7 cellular contexts compared by ENCODE assay signal in the genomic region with DNA sequence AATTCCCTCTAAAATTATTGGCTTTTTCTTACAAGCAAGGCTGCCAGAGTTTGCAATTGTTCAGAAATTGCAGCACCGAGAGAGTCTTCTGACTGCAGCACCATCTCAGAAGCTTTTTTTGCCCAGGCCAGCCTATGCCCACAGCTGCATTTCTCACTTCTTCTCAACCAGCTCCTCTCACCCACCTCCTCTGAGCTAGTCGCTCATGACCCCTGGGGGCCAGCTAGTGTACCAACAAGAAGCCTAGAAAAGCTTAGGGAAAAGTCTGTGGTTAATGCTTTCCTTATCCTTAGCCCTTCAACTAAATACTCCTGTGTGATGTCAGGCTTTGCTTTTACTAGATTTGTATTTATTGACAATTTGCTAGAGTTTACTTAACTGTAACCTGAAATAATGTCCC.
DNase-seq lines count a peak whose midpoint lies in the region; ATAC-seq, FAIRE-seq and TF ChIP-seq lines count a peak whose summit lies in the region.

No MANE protein-coding gene starts in this region.

- no peak overlapping the region for H3K4me2 ChIP-seq in HepG2 (ENCODE audit: low read depth, low read length)

- no peak overlapping the region for H3K27ac Mint-ChIP-seq in immature natural killer cell

- H3K27me3 ChIP-seq in HepG2 (ENCODE audit: control insufficient read depth in 1 of 2, insufficient read depth in 2 of 2, low read length in 2 of 2): no peaks in the 10 kb centered on the region

- no peak for TF ChIP-seq POLR2A in H54 (IDR thresholded peaks at IDR 0.05; ENCODE audit: low read depth, low read length)
- no peak for TF ChIP-seq POLR2A in HepG2 (IDR thresholded peaks at IDR 0.05; ENCODE audit: insufficient read depth in 1 of 2, low read depth in 2 of 2, low read length in 2 of 2)

- peaks cover 10% of the 10 kb centered on the region for H3K4me1 ChIP-seq in HepG2 (ENCODE audit: insufficient read depth, low read length)

- peaks cover 0 to 3% (median 1%) of the 10 kb centered on the region in 6 donors for H3K9me3 Mint-ChIP-seq in immature natural killer cell

- intact Hi-C loops in HepG2 (cut with micrococcal nuclease; ENCODE audit: unreplicated experiment): loop anchor here (1.0 to 2.0 kb wide), 2 partner anchors 638 to 800 kb away; no protein-coding TSS in a partner anchor

- no peaks in the 10 kb centered on the region for H3K36me3 ChIP-seq in HepG2 (replicated peaks in 1 of 2; ENCODE audit: control insufficient read depth in 1 of 2, insufficient read depth in 2 of 2, low read length in 2 of 2)

- CTCF ChIA-PET in HepG2 (lab: Yijun Ruan, JAX; ENCODE audit: low intra/inter-chr PET ratio, low total read pairs): interaction anchor here (1.9 kb wide), 1 partner anchor 799 kb away, joined by 13 read pairs; no protein-coding TSS in a partner anchor

- no peak for TF ChIP-seq RAD21 in HepG2 (CRISPR knock-in tag; IDR thresholded peaks at IDR 0.05)

- H3K9me3 ChIP-seq in HepG2 (ENCODE audit: low read length): no peaks in the 10 kb centered on the region

- H3K79me2 ChIP-seq in HepG2 (ENCODE audit: insufficient read depth, low read length): no peaks in the 10 kb centered on the region

- no peak overlapping the region for H3K27ac ChIP-seq in HepG2 (ENCODE audit: extremely low read length, insufficient read depth, low read length)

- peaks cover 1 to 2% (median 2%) of the 10 kb centered on the region in 3 donors for H3K27me3 Mint-ChIP-seq in immature natural killer cell (ENCODE audit: low read depth in 3 of 3)

- no peak for FAIRE-seq in H54 (lab: Jason Lieb, UNC)
- peak; percentile 55 for FAIRE-seq in HepG2 (lab: Jason Lieb, UNC)

- POLR2A ChIA-PET in HepG2 (lab: Yijun Ruan, JAX): no interaction called here

- H3K4me3 Mint-ChIP-seq in immature natural killer cell: no peak overlapping the region

- H4K20me1 ChIP-seq in HepG2 (ENCODE audit: insufficient read depth, low read length): no peaks in the 10 kb centered on the region

- H3K36me3 Mint-ChIP-seq in immature natural killer cell: no peaks in the 10 kb centered on the region

- no peak overlapping the region for H3K9ac ChIP-seq in HepG2 (ENCODE audit: insufficient read depth, low read depth, low read length)

- in situ Hi-C loops in HepG2 (cut with HindIII; ENCODE audit: extremely low pct_ligation_motif_present, low pct_unique_long_range_greater_than_20kb): loop anchor here (5.0 kb wide), 1 partner anchor 801 kb away; no protein-coding TSS in a partner anchor

- 0% methylated on average over 2 of the region's 2 CpGs for WGBS in HepG2 (ENCODE audit: low lambda C conversion rate)

- H3K4me1 Mint-ChIP-seq in immature natural killer cell: no peaks in the 10 kb centered on the region

- TF ChIP-seq CTCF in HepG2 (CRISPR knock-in tag; IDR thresholded peaks at IDR 0.05): peak; percentile 62

- peak; percentile 96 for ATAC-seq in HepG2

- no peak overlapping the region for H2AFZ ChIP-seq in HepG2 (ENCODE audit: low read length)

- BruUV-seq in HepG2 (replicated peaks; lab: Mats Ljungman, UMichigan): no TSS peak

- peak; percentile 44 for DNase-seq in GDM1 (lab: John Stamatoyannopoulos, UW)
- peak; percentile 15 for DNase-seq in H54 (ENCODE audit: insufficient read length, low spot score)
- peak; percentile 66 for DNase-seq in NCI-H226
- peak; percentile 41 for DNase-seq in brain pericyte (ENCODE audit: low read depth, low spot score)
- peak; percentile 42 for DNase-seq in HepG2 (ENCODE audit: low spot score)
- DNase-seq in immature natural killer cell: no peak
- no peak for DNase-seq in activated T-cell treated with anti-CD3 and anti-CD28 coated beads, Interleukin-2, amount 50 U/mL, for 1 hour

- H3K4me3 ChIP-seq in HepG2 (replicated peaks in 1 of 3; ENCODE audit: insufficient read depth in 1 of 3, low read depth in 2 of 3, low read length in 3 of 3): no peak overlapping the region

- no peak for TF ChIP-seq EP300 in HepG2 (IDR thresholded peaks at IDR 0.05; ENCODE audit: low read depth in 2 of 2, low read length in 2 of 2)
- no peak for TF ChIP-seq EP300 in HepG2 (CRISPR knock-in tag; IDR thresholded peaks at IDR 0.05; ENCODE audit: borderline replicate concordance)

TF ChIP-seq in HepG2, 621 proteins besides CTCF, POLR2A, EP300 and RAD21:
- TF ChIP-seq TCF12 (IDR thresholded peaks at IDR 0.05) (no peak), TCF12 (CRISPR knock-in tag; IDR thresholded peaks at IDR 0.05) (no peak), SMC3 (IDR thresholded peaks at IDR 0.05; ENCODE audit: low read length) (peak; percentile 59; the same call in 1 of the 2 replicates), ZNF335 (CRISPR knock-in tag; IDR thresholded peaks at IDR 0.05) (no peak), STAG1 (CRISPR knock-in tag; IDR thresholded peaks at IDR 0.05) (peak; percentile 70), MTF1 (CRISPR knock-in tag; IDR thresholded peaks at IDR 0.05) (no peak), GTF3A (CRISPR knock-in tag; conservative IDR thresholded peaks at IDR 0.05) (no peak), ZNF530 (CRISPR knock-in tag; IDR thresholded peaks at IDR 0.05; ENCODE audit: low read depth) (no peak), ZBTB20 (CRISPR knock-in tag; IDR thresholded peaks at IDR 0.05; ENCODE audit: borderline replicate concordance, low read depth) (no peak), MXD4 (CRISPR knock-in tag; IDR thresholded peaks at IDR 0.05) (no peak)
- TF ChIP-seq, protein P1, sequence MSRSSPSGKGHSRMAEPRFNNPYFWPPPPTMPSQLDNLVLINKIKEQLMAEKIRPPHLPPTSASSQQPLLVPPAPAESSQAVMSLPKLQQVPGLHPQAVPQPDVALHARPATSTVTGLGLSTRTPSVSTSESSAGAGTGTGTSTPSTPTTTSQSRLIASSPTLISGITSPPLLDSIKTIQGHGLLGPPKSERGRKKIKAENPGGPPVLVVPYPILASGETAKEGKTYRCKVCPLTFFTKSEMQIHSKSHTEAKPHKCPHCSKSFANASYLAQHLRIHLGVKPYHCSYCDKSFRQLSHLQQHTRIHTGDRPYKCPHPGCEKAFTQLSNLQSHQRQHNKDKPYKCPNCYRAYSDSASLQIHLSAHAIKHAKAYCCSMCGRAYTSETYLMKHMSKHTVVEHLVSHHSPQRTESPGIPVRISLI (CRISPR knock-in tag; IDR thresholded peaks at IDR 0.05; ENCODE audit: borderline replicate concordance): no peak
- TF ChIP-seq, protein P2, sequence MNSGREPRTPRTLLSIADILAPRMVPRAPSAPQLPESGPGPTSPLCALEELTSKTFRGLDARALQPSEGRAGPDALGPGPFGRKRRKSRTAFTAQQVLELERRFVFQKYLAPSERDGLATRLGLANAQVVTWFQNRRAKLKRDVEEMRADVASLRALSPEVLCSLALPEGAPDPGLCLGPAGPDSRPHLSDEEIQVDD (CRISPR knock-in tag; IDR thresholded peaks at IDR 0.05; ENCODE audit: borderline replicate concordance): no peak

Comparison
In these comparisons a context has a peak if more than half of its experiments do, and no peak if none do; other contexts are left out.
1. DNase-seq: peak in GDM1 (single experiment), H54 (single experiment), NCI-H226 (single experiment), brain pericyte (single experiment) and HepG2 (single experiment); none in immature natural killer cell (0 of 3) and activated T-cell treated with anti-CD3 and anti-CD28 coated beads, Interleukin-2, amount 50 U/mL, for 1 hour (single experiment).